ENCODE assay signal across 1 cellular context in genomic region chr1:14682941-14683340, GRCh38.
TF ChIP-seq lines count a peak whose summit lies in the region.

No MANE protein-coding gene starts in this region.

TF ChIP-seq in HEK293, 187 proteins besides CTCF, POLR2A, EP300 and RAD21 (continued from another document):
- 0 out of 2 replicates have a peak, but pooled peaks have one; percentile 11 for TF ChIP-seq PRDM10 (tag by site-specific recombination; IDR thresholded peaks at IDR 0.05)
- peak; percentile 62 for TF ChIP-seq ZIC2 (tag by site-specific recombination; IDR thresholded peaks at IDR 0.05)
- no peak for TF ChIP-seq ZNF621 (tag by site-specific recombination; IDR thresholded peaks at IDR 0.05)
- TF ChIP-seq SP7 (tag by site-specific recombination; IDR thresholded peaks at IDR 0.05), result 0 out of 2 replicates have a peak, but pooled peaks have one; percentile 41
